ENCODE assay signal across 31 cellular contexts in genomic region chr5:159448841-159449407, GRCh38.
"Had no signal": no experiment of that assay in that cellular context is flagged by ENCODE, and none has a peak within 500 bp of the region (broad histone marks: within the 10 kb centered on the region; RNA-seq: fewer than 3 reads in every experiment).

No MANE protein-coding gene starts in this region.

- DNase-seq: activated CD4-positive, alpha-beta T cell treated with anti-CD3 and anti-CD28 coated beads for 36 hours; activated CD4-positive, alpha-beta T cell treated with anti-CD3 and anti-CD28 coated beads, Interleukin-2, amount 10 ng/mL, durations not matched to agents 7 days and 5 days; activated CD4-positive, alpha-beta T cell treated with anti-CD3 and anti-CD28 coated beads, Interleukin-2, amount 50 U/mL, for 48 hours; activated CD8-positive, alpha-beta T cell treated with anti-CD3 and anti-CD28 coated beads, Interleukin-2, amount 10 ng/mL, durations not matched to agents 7 days and 5 days; activated gamma-delta T cell treated with Interleukin-2 at 50 U/mL for 16 hours; activated naive CD4-positive, alpha-beta T cell treated with anti-CD3 and anti-CD28 coated beads for 36 hours; activated naive CD8-positive, alpha-beta T cell treated with anti-CD3 and anti-CD28 coated beads, Interleukin-2, amount 50 U/mL, for 24 hours; activated T-cell treated with anti-CD3 and anti-CD28 coated beads, Interleukin-2, amount 50 U/mL, for 24 hours; anterior cingulate cortex; caudate nucleus; cerebellar nuclear complex; Kasumi-1; MG63; NCI-H1092; NCI-H1436 treated with DMSO at 0.1 percent for 48 hours; NCI-H1694 treated with DMSO at 0.1 percent for 48 hours; NCI-H2029; NCI-H345; NCI-H524 treated with DMSO at 0.1 percent for 48 hours; NK-92 treated with Interleukin-12 subunit alpha and Interleukin-12 subunit beta, amount 100 ng/mL, for 24 hours; PC-9; SIG-M5 had no signal

- FAIRE-seq: bronchial epithelial cell, RCC 7860 had no signal

- H3K4me3 Mint-ChIP-seq: activated CD4-positive, alpha-beta T cell treated with anti-CD3 and anti-CD28 coated beads for 36 hours; activated CD4-positive, alpha-beta T cell treated with anti-CD3 and anti-CD28 coated beads, Interleukin-2, amount 10 ng/mL, durations not matched to agents 7 days and 5 days; activated CD8-positive, alpha-beta T cell treated with anti-CD3 and anti-CD28 coated beads, Interleukin-2, amount 10 ng/mL, durations not matched to agents 7 days and 5 days; activated naive CD4-positive, alpha-beta T cell treated with anti-CD3 and anti-CD28 coated beads for 36 hours; activated naive CD8-positive, alpha-beta T cell treated with anti-CD3 and anti-CD28 coated beads, Interleukin-2, amount 50 U/mL, for 24 hours; activated T-cell treated with anti-CD3 and anti-CD28 coated beads, Interleukin-2, amount 50 U/mL, for 24 hours; brain; T-helper 1 cell treated with Interleukin-12 subunit alpha and Interleukin-12 subunit beta and Interleukin-4 antibody, amounts not matched to agents 30 μg/mL and 1 μg/mL, for 36 hours; WTC11 had no signal

- H3K27ac Mint-ChIP-seq: activated CD4-positive, alpha-beta T cell treated with anti-CD3 and anti-CD28 coated beads for 36 hours; activated CD4-positive, alpha-beta T cell treated with anti-CD3 and anti-CD28 coated beads, Interleukin-2, amount 10 ng/mL, durations not matched to agents 7 days and 5 days; activated CD8-positive, alpha-beta T cell treated with anti-CD3 and anti-CD28 coated beads, Interleukin-2, amount 10 ng/mL, durations not matched to agents 7 days and 5 days; activated naive CD4-positive, alpha-beta T cell treated with anti-CD3 and anti-CD28 coated beads for 36 hours; activated naive CD4-positive, alpha-beta T cell treated with anti-CD3 and anti-CD28 coated beads, Interleukin-2, amount 50 U/mL, for 72 hours; activated naive CD8-positive, alpha-beta T cell treated with anti-CD3 and anti-CD28 coated beads, Interleukin-2, amount 50 U/mL, for 24 hours; activated T-cell treated with anti-CD3 and anti-CD28 coated beads, Interleukin-2, amount 50 U/mL, for 24 hours; T-helper 1 cell treated with Interleukin-12 subunit alpha and Interleukin-12 subunit beta and Interleukin-4 antibody, amounts not matched to agents 30 μg/mL and 1 μg/mL, for 36 hours; WTC11 had no signal

- H3K27me3 ChIP-seq: MG63 had no signal

- H3K4me3 ChIP-seq: MG63, PC-9 had no signal

- H3K36me3 Mint-ChIP-seq: activated naive CD4-positive, alpha-beta T cell treated with anti-CD3 and anti-CD28 coated beads, Interleukin-2, amount 50 U/mL, for 72 hours; brain; WTC11 had no signal

- H3K27ac ChIP-seq: PC-9, RWPE1 had no signal

- ATAC-seq: activated CD4-positive, alpha-beta T cell treated with anti-CD3 and anti-CD28 coated beads for 36 hours; activated CD4-positive, CD25-positive, alpha-beta regulatory T cell treated with anti-CD3 and anti-CD28 coated beads, Interleukin-2, amount 50 U/mL, for 24 hours; activated CD8-positive, alpha-beta T cell treated with anti-CD3 and anti-CD28 coated beads, Interleukin-2, amount 10 ng/mL, durations not matched to agents 7 days and 5 days; activated naive CD4-positive, alpha-beta T cell treated with anti-CD3 and anti-CD28 coated beads, Interleukin-2, amount 50 U/mL, for 72 hours; activated naive CD8-positive, alpha-beta T cell treated with anti-CD3 and anti-CD28 coated beads, Interleukin-2, amount 50 U/mL, for 24 hours; Right ventricle myocardium inferior; WTC11 had no signal

- H3K9me3 Mint-ChIP-seq: activated CD4-positive, alpha-beta T cell treated with anti-CD3 and anti-CD28 coated beads, Interleukin-2, amount 10 ng/mL, durations not matched to agents 7 days and 5 days; activated naive CD4-positive, alpha-beta T cell treated with anti-CD3 and anti-CD28 coated beads for 36 hours; activated naive CD4-positive, alpha-beta T cell treated with anti-CD3 and anti-CD28 coated beads, Interleukin-2, amount 50 U/mL, for 72 hours; activated T-cell treated with anti-CD3 and anti-CD28 coated beads, Interleukin-2, amount 50 U/mL, for 24 hours; brain; T-helper 1 cell treated with Interleukin-12 subunit alpha and Interleukin-12 subunit beta and Interleukin-4 antibody, amounts not matched to agents 30 μg/mL and 1 μg/mL, for 36 hours; WTC11 had no signal

- H3K9me3 ChIP-seq: MG63 had no signal

- H3K4me1 Mint-ChIP-seq: brain, WTC11 had no signal

- H3K36me3 ChIP-seq: MG63 had no signal
